12 cellular contexts compared by ENCODE assay signal in genomic region chr7:25118048-25118753, GRCh38. TPM values are rescaled to one million over a fixed set of nuclear protein-coding genes. Genes with fewer than 3 reads are reported as not detected.
A peak's percentile ranks its signal among the peaks of the same experiment; 100 is the strongest.
DNase-seq lines count a peak whose midpoint lies in the region; ATAC-seq, FAIRE-seq and TF ChIP-seq lines count a peak whose summit lies in the region.
"Had no signal": no experiment of that assay in that cellular context is flagged by ENCODE, and none has a peak within 500 bp of the region (broad histone marks: within the 10 kb centered on the region; RNA-seq: fewer than 3 reads in every experiment).

No MANE protein-coding gene starts in this region.

- TF ChIP-seq RAD21 in HepG2 (CRISPR knock-in tag; IDR thresholded peaks at IDR 0.05) (no peak), IMR-90 (IDR thresholded peaks at IDR 0.05; ENCODE audit: low read length) (no peak)

- in situ Hi-C loops in HepG2 (cut with HindIII; ENCODE audit: extremely low pct_ligation_motif_present, low pct_unique_long_range_greater_than_20kb), result no loop called here
- in situ Hi-C loops in IMR-90 (cut with MboI; ENCODE audit: low sequenced_read_pairs), result loop anchor here (25.0 kb wide), 1 partner anchor 1581 kb away; the partner anchor contains the start of gene TRA2A

- H4K20me1 ChIP-seq in HepG2 (ENCODE audit: insufficient read depth, low read length), result peaks cover 3% of the 10 kb centered on the region
- H4K20me1 ChIP-seq in IMR-90 (ENCODE audit: insufficient read depth, low read length), result no peaks in the 10 kb centered on the region

- no peak for TF ChIP-seq EP300 in HepG2 (IDR thresholded peaks at IDR 0.05; ENCODE audit: low read depth in 2 of 2, low read length in 2 of 2)
- TF ChIP-seq EP300 in HepG2 (CRISPR knock-in tag; IDR thresholded peaks at IDR 0.05; ENCODE audit: borderline replicate concordance), result no peak

- TF ChIP-seq CTCF in HepG2 (CRISPR knock-in tag; IDR thresholded peaks at IDR 0.05), result no peak
- TF ChIP-seq CTCF in right lobe of liver (IDR thresholded peaks at IDR 0.05), result no peak
- TF ChIP-seq CTCF in IMR-90 (conservative IDR thresholded peaks at IDR 0.05; ENCODE audit: low read depth, low read length), result no peak
- no peak for TF ChIP-seq CTCF in endothelial cell (IDR thresholded peaks at IDR 0.05; ENCODE audit: unreplicated experiment)

- no peak overlapping the region for H4K5ac ChIP-seq in IMR-90 (ENCODE audit: low read depth, low read length)

- no peak overlapping the region for H3K9ac ChIP-seq in HepG2 (ENCODE audit: insufficient read depth, low read depth, low read length)
- no peak overlapping the region for H3K9ac ChIP-seq in IMR-90 (ENCODE audit: low read depth, low read length)

- no peak overlapping the region for H4K91ac ChIP-seq in IMR-90 (ENCODE audit: insufficient read depth, low read depth, low read length)

- intact Hi-C loops in HepG2 (cut with micrococcal nuclease; ENCODE audit: unreplicated experiment), result no loop called here
- intact Hi-C loops in right lobe of liver (cut with DNase I), result no loop called here
- intact Hi-C loops in IMR-90 (cut with micrococcal nuclease), result no loop called here
- intact Hi-C loops in posterior cingulate gyrus (cut with DNase I), result no loop called here

- H3K9me1 ChIP-seq in IMR-90 (ENCODE audit: insufficient read depth, low read length), result no peaks in the 10 kb centered on the region; the same call in 1 of the 2 replicates

- no peak overlapping the region for H3K23ac ChIP-seq in IMR-90 (ENCODE audit: low read depth, low read length)

- no peak overlapping the region for H4K8ac ChIP-seq in IMR-90 (ENCODE audit: low read depth in 2 of 2, low read length in 2 of 2)

- H3K27ac ChIP-seq in HepG2 (ENCODE audit: extremely low read length, insufficient read depth, low read length), result no peak overlapping the region
- no peak overlapping the region for H3K27ac ChIP-seq in right lobe of liver
- no peak overlapping the region for H3K27ac ChIP-seq in IMR-90 (ENCODE audit: insufficient read depth, low read length)
- H3K27ac ChIP-seq: C4-2B, neutrophil had no signal

- no peak overlapping the region for H2BK120ac ChIP-seq in IMR-90 (ENCODE audit: low read depth, low read length)

- H2AK9ac ChIP-seq in IMR-90 (replicated peaks; ENCODE audit: low read depth, low read length, poor library complexity), result no peak overlapping the region

- no peaks in the 10 kb centered on the region for H3K9me3 Mint-ChIP-seq in endothelial cell (ENCODE audit: unreplicated experiment)

- no peak overlapping the region for H2AFZ ChIP-seq in HepG2 (ENCODE audit: low read length)
- H2AFZ ChIP-seq in IMR-90 (replicated peaks; ENCODE audit: low read length, poor library complexity), result no peak overlapping the region

- DNase-seq in HepG2 (ENCODE audit: low spot score) (no peak), right lobe of liver (no peak), IMR-90 (no peak), foreskin melanocyte (no peak), endothelial cell (ENCODE audit: low spot score) (no peak), posterior cingulate gyrus (no peak)
- no peak for DNase-seq in activated CD4-positive, CD25-positive, alpha-beta regulatory T cell (lab: John Stamatoyannopoulos, UW)
- DNase-seq: hippocampal formation, NCI-H2081 had no signal

- H3K9me3 ChIP-seq in HepG2 (ENCODE audit: low read length) (no peaks in the 10 kb centered on the region), right lobe of liver (no peaks in the 10 kb centered on the region), IMR-90 (ENCODE audit: control insufficient read depth, insufficient read depth, low read length) (no peaks in the 10 kb centered on the region)
- H3K9me3 ChIP-seq: neutrophil had no signal

- no peak overlapping the region for H3K4ac ChIP-seq in IMR-90 (ENCODE audit: low read depth, low read length)

- no peak overlapping the region for H2BK20ac ChIP-seq in IMR-90 (ENCODE audit: low read depth, low read length)

- no peak overlapping the region for H3K4me3 ChIP-seq in HepG2 (replicated peaks in 1 of 3; ENCODE audit: insufficient read depth in 1 of 3, low read depth in 2 of 3, low read length in 3 of 3)
- H3K4me3 ChIP-seq in right lobe of liver, result no peak overlapping the region
- no peak overlapping the region for H3K4me3 ChIP-seq in IMR-90 (ENCODE audit: insufficient read depth, low read depth, low read length)

- no peak for FAIRE-seq in HepG2 (lab: Jason Lieb, UNC)

- peaks cover 8 to 27% of the 10 kb centered on the region in 2 experiments; a peak in 2 of 4 replicates for H3K79me1 ChIP-seq in IMR-90 (ENCODE audit: low read depth in 1 of 2, low read length in 2 of 2)

- H3K27me3 ChIP-seq in HepG2 (ENCODE audit: control insufficient read depth in 1 of 2, insufficient read depth in 2 of 2, low read length in 2 of 2), result no peaks in the 10 kb centered on the region
- H3K27me3 ChIP-seq in right lobe of liver, result no peaks in the 10 kb centered on the region
- H3K27me3 ChIP-seq in IMR-90 (ENCODE audit: control insufficient read depth, insufficient read depth, low read length), result no peaks in the 10 kb centered on the region
- H3K27me3 ChIP-seq: neutrophil had no signal

- peaks cover 2 to 25% of the 10 kb centered on the region in 2 experiments; a peak in 4 of 5 replicates for H3K36me3 ChIP-seq in HepG2 (replicated peaks in 1 of 2; ENCODE audit: control insufficient read depth in 1 of 2, insufficient read depth in 2 of 2, low read length in 2 of 2)
- peaks cover 0 to 35% (median 11%) of the 10 kb centered on the region in 4 donors for H3K36me3 ChIP-seq in right lobe of liver
- peaks cover 7% of the 10 kb centered on the region; the same call in 1 of the 2 replicates for H3K36me3 ChIP-seq in IMR-90 (ENCODE audit: control insufficient read depth, insufficient read depth, low read length)

- H3K18ac ChIP-seq in IMR-90 (ENCODE audit: low read depth, low read length), result no peak overlapping the region

- H3K27ac Mint-ChIP-seq in endothelial cell (ENCODE audit: unreplicated experiment), result no peak overlapping the region

- no TSS peak for BruUV-seq in HepG2 (replicated peaks; lab: Mats Ljungman, UMichigan)
- no TSS peak for BruUV-seq in IMR-90 (replicated peaks; lab: Mats Ljungman, UMichigan)

- peaks cover 10% of the 10 kb centered on the region for H3K36me3 Mint-ChIP-seq in endothelial cell (ENCODE audit: low read depth, unreplicated experiment)

- no peak overlapping the region for H2BK15ac ChIP-seq in IMR-90 (ENCODE audit: low read depth, low read length)

- H3K79me2 ChIP-seq in HepG2 (ENCODE audit: insufficient read depth, low read length), result peaks cover 5% of the 10 kb centered on the region

- H3K4me1 ChIP-seq in HepG2 (ENCODE audit: insufficient read depth, low read length) (peaks cover 26% of the 10 kb centered on the region), right lobe of liver (peaks cover 0 to 5% (median 0%) of the 10 kb centered on the region in 4 donors), IMR-90 (ENCODE audit: control insufficient read depth, insufficient read depth, low read length) (no peaks in the 10 kb centered on the region)

- H2BK5ac ChIP-seq in IMR-90 (ENCODE audit: low read depth, low read length, poor library complexity, severe bottlenecking), result no peak overlapping the region

- no peak overlapping the region for H3K4me3 Mint-ChIP-seq in endothelial cell (ENCODE audit: unreplicated experiment)

- no peak for TF ChIP-seq POLR2A in HepG2 (IDR thresholded peaks at IDR 0.05; ENCODE audit: insufficient read depth in 1 of 2, low read depth in 2 of 2, low read length in 2 of 2)
- no peak for TF ChIP-seq POLR2A in right lobe of liver (IDR thresholded peaks at IDR 0.05)
- TF ChIP-seq POLR2A in IMR-90 (IDR thresholded peaks at IDR 0.05; ENCODE audit: low read depth, low read length), result peak; percentile 42; the same call in 1 of the 2 replicates

- 88% methylated on average over 8 of the region's 8 CpGs for WGBS in HepG2 (ENCODE audit: low lambda C conversion rate)
- 83% methylated on average over 8 of the region's 8 CpGs for WGBS in right lobe of liver (ENCODE audit: insufficient coverage, low coverage, low lambda C conversion rate, missing lambda C conversion rate)
- 90% methylated on average over 3 of the region's 8 CpGs; no CpG with 5 or more reads in 1 of the 2 experiments for WGBS in IMR-90 (ENCODE audit: extremely low coverage in 2 of 2, insufficient read length in 1 of 2), 2 experiments

- peaks cover 1% of the 10 kb centered on the region for H3K27me3 Mint-ChIP-seq in endothelial cell (ENCODE audit: unreplicated experiment)

- no peak overlapping the region for H3K14ac ChIP-seq in IMR-90 (replicated peaks; ENCODE audit: low read depth, low read length)

- ATAC-seq in HepG2 (no peak), right lobe of liver (no peak), HG02623 (IDR thresholded peaks at IDR 0.05; ENCODE audit: unreplicated experiment) (peak; percentile 27), IMR-90 (ENCODE audit: low read depth) (no peak)

- POLR2A ChIA-PET in HepG2 (lab: Yijun Ruan, JAX) (no interaction called here), IMR-90 (lab: Charles Lee; ENCODE audit: unreplicated experiment) (no interaction called here)

- no peak overlapping the region for H3K4me2 ChIP-seq in HepG2 (ENCODE audit: low read depth, low read length)
- H3K4me2 ChIP-seq in IMR-90 (ENCODE audit: low read depth, low read length), result no peak overlapping the region

- no peak overlapping the region for H2AK5ac ChIP-seq in IMR-90 (ENCODE audit: low read depth, low read length)

- CTCF ChIA-PET in HepG2 (lab: Yijun Ruan, JAX; ENCODE audit: low intra/inter-chr PET ratio, low total read pairs) (no interaction called here), IMR-90 (lab: Yijun Ruan, JAX) (no interaction called here)

- H3K4me1 Mint-ChIP-seq in endothelial cell (ENCODE audit: unreplicated experiment), result peaks cover 4% of the 10 kb centered on the region

- no peak overlapping the region for H3K56ac ChIP-seq in IMR-90 (ENCODE audit: extremely low read depth, insufficient read depth, low read length)

- dilution Hi-C loops in IMR-90 (cut with HindIII; ENCODE audit: low sequenced_read_pairs, unreplicated experiment), result no loop called here

RNA-seq across cellular contexts. Expression of gene CYCS, which starts 6.9 kb away (rescaled TPM):
- total RNA-seq in HepG2 (2016; rRNA removed; fragmentation: Illumina TruSeq; extraction: Trizol) (202 and 328 TPM in 2 replicates), right lobe of liver (10 to 100 TPM; 45.8 to 79.9 (median 52.8) TPM), IMR-90 (2012; rRNA removed) (22.9 and 65.3 TPM in 2 replicates), endothelial cell (ENCODE audit: unreplicated experiment) (54.9 TPM)
- 39.6 and 45.3 TPM in 2 replicates for total RNA-seq in HepG2 (2016; cell fraction: cytosol; rRNA removed; fragmentation: Illumina TruSeq; extraction: Trizol; ENCODE audit: low read depth)
- total RNA-seq in HepG2 (2016; cell fraction: insoluble cytoplasmic fraction; rRNA removed; fragmentation: Illumina TruSeq; extraction: Trizol), result 207 and 339 TPM in 2 replicates
- 73.1 and 74.7 TPM in 2 replicates for total RNA-seq in HepG2 (2016; cell fraction: membrane; rRNA removed; fragmentation: Illumina TruSeq; extraction: Trizol)
- 70.5 and 80.2 TPM in 2 replicates for total RNA-seq in HepG2 (2016; cell fraction: nucleus; rRNA removed; fragmentation: Illumina TruSeq; extraction: Trizol)
- polyA plus RNA-seq in HepG2 (2011; rRNA removed) (26.5 and 35.9 TPM in 2 replicates), IMR-90 (2012; rRNA removed) (47.2 and 59.0 TPM in 2 replicates)
- 10.6 and 20.5 TPM in 2 replicates for polyA plus RNA-seq in HepG2 (2011; cell fraction: cytosol; rRNA removed)
- 5.9 and 8.4 TPM in 2 replicates for polyA plus RNA-seq in HepG2 (2011; cell fraction: nucleus; rRNA removed)
- 96.6 and 104 TPM in 2 replicates for polyA plus RNA-seq in HepG2 (2012)
- 66.8 and 78.2 TPM in 2 replicates for polyA plus RNA-seq in HepG2 (2016; cell fraction: cytosol; fragmentation: Illumina TruSeq; extraction: Trizol; ENCODE audit: low read depth)
- polyA plus RNA-seq in HepG2 (2016; cell fraction: insoluble cytoplasmic fraction; fragmentation: Illumina TruSeq; extraction: Trizol; ENCODE audit: low read depth), result 412 and 459 TPM in 2 replicates
- polyA plus RNA-seq in HepG2 (2016; cell fraction: membrane; fragmentation: Illumina TruSeq; extraction: Trizol; ENCODE audit: low read depth), result 98.0 and 112 TPM in 2 replicates
- 127 and 128 TPM in 2 replicates for polyA plus RNA-seq in HepG2 (2016; cell fraction: nucleus; fragmentation: Illumina TruSeq; extraction: Trizol; ENCODE audit: insufficient read depth, low read depth)
- 7.8 and 22.6 TPM in 2 replicates for polyA minus RNA-seq in HepG2 (2011; rRNA and poly(A)+ RNA removed; ENCODE audit: low replicate concordance)
- 20.9 and 23.8 TPM in 2 replicates for polyA minus RNA-seq in HepG2 (2011; cell fraction: cytosol; rRNA and poly(A)+ RNA removed)
- polyA minus RNA-seq in HepG2 (2011; cell fraction: nucleus; rRNA and poly(A)+ RNA removed), result 45.5 and 49.6 TPM in 2 replicates
- 2.5 and 4.4 TPM in 2 replicates for polyA plus RNA-seq in IMR-90 (2012; cell fraction: cytosol; rRNA removed)
- polyA plus RNA-seq in IMR-90 (2012; cell fraction: nucleus; rRNA removed; ENCODE audit: low replicate concordance), result 2.1 and 12.7 TPM in 2 replicates
